ENCODE assay signal across 8 cellular contexts in the genomic region with DNA sequence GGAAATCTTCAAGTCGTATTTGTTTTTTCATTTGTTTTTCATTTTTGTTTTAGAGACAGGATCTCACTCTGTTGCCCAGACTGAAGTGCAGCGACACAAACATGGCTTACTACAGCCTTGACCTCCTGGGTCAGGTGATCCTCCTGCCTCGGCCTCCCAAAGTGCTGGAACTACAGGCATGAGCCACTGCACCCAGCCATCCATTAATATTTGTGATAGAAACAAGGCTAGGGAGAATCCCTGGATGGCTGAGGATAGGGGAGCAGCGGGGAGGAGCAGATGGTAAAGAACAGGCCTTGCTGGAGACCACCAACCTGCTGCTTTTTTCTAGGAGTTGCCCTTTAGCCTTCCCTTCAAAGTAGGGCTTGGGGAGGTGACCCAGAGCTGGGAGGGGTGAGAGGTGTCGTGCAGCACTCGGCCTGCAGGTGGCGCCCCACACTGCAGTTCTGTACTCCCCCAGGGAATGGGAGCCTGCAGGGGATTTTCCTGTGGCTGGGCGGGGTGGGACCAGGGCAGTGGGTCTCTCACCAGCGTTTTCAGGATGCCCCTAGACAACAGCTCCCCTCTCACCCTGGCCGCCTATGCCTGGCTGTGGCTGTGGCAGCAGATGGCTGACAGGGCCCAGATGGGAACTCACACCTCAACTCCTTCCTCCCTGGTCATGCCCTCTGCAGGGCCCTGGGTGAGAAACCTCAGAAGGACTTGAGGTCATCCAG. TPM values are rescaled to one million over a fixed set of nuclear protein-coding genes. Genes with fewer than 3 reads are reported as not detected.
DNase-seq lines count a peak whose midpoint lies in the region; ATAC-seq, FAIRE-seq and TF ChIP-seq lines count a peak whose summit lies in the region.

No MANE protein-coding gene starts in this region.

- no peaks in the 10 kb centered on the region for H3K9me3 Mint-ChIP-seq in activated CD4-positive, alpha-beta T cell treated with anti-CD3 and anti-CD28 coated beads, Interleukin-2, amount 10 ng/mL, durations not matched to agents 24 days and 14 days

- no peak for ATAC-seq in HG03045 (IDR thresholded peaks at IDR 0.05; ENCODE audit: unreplicated experiment)

- no peaks in the 10 kb centered on the region for H3K27me3 ChIP-seq in colonic mucosa

- H3K4me3 Mint-ChIP-seq in activated CD4-positive, alpha-beta T cell treated with anti-CD3 and anti-CD28 coated beads, Interleukin-2, amount 10 ng/mL, durations not matched to agents 24 days and 14 days, result no peak overlapping the region

- peak; percentile 80 for FAIRE-seq in GM18507 (lab: Jason Lieb, UNC)

- no peaks in the 10 kb centered on the region for H3K36me3 ChIP-seq in colonic mucosa

- no peaks in the 10 kb centered on the region for H3K9me3 ChIP-seq in colonic mucosa

- no peak overlapping the region for H3K9ac ChIP-seq in colonic mucosa (ENCODE audit: low read depth in 2 of 2, low read length in 2 of 2)

- no peak overlapping the region for H3K27ac Mint-ChIP-seq in activated CD4-positive, alpha-beta T cell treated with anti-CD3 and anti-CD28 coated beads, Interleukin-2, amount 10 ng/mL, durations not matched to agents 24 days and 14 days

- TF ChIP-seq CTCF in colonic mucosa (IDR thresholded peaks at IDR 0.05), result peak; percentile 82
- peak in 1 of 3 donors; percentile 33 for TF ChIP-seq CTCF in lower leg skin (IDR thresholded peaks at IDR 0.05)

- DNase-seq in AG08396 (ENCODE audit: low spot score) (peak; percentile 80), GM18507 (ENCODE audit: extremely low spot score, insufficient read length, low read depth) (no peak), NCI-H1694 (lab: John Stamatoyannopoulos, UW) (peak; percentile 42), colonic mucosa (peak; percentile 79), lower leg skin (ENCODE audit: low spot score in 2 of 2) (peak; percentile 48 to 95)
- DNase-seq in activated CD4-positive, alpha-beta T cell treated with anti-CD3 and anti-CD28 coated beads, Interleukin-2, amount 10 ng/mL, durations not matched to agents 24 days and 14 days, result peak; percentile 92
- DNase-seq in stimulated activated CD8-positive, alpha-beta memory T cell treated with anti-CD3 and anti-CD28 coated beads, Interleukin-12 subunit alpha, Interleukin-12 subunit beta, amount 100 ng/mL, for 4 hours (ENCODE audit: low read depth), result peak; percentile 43

- H3K27ac ChIP-seq in colonic mucosa, result no peak overlapping the region

- no peak for TF ChIP-seq POLR2A in lower leg skin (IDR thresholded peaks at IDR 0.05)

- no peaks in the 10 kb centered on the region for H3K4me1 ChIP-seq in colonic mucosa

- no peak overlapping the region for H3K4me3 ChIP-seq in colonic mucosa
- no peak overlapping the region for H3K4me3 ChIP-seq in lower leg skin (ENCODE audit: low read depth, poor library complexity, severe bottlenecking)

- intact Hi-C loops in activated CD4-positive, alpha-beta T cell treated with anti-CD3 and anti-CD28 coated beads, Interleukin-2, amount 10 ng/mL, durations not matched to agents 24 days and 14 days (cut with micrococcal nuclease), result loop anchor here (1.0 to 5.0 kb wide), 4 partner anchors 185 to 428 kb away; no protein-coding TSS in a partner anchor
- intact Hi-C loops in colonic mucosa (cut with DNase I) (loop anchor here (5.0 to 10.0 kb wide), 3 partner anchors 188 to 431 kb away; no protein-coding TSS in a partner anchor), lower leg skin (cut with DNase I; ENCODE audit: low total_unique reads) (loop anchor here (5.0 kb wide), 1 partner anchor 318 kb away; no protein-coding TSS in a partner anchor)

- no peaks in the 10 kb centered on the region for H3K36me3 Mint-ChIP-seq in activated CD4-positive, alpha-beta T cell treated with anti-CD3 and anti-CD28 coated beads, Interleukin-2, amount 10 ng/mL, durations not matched to agents 24 days and 14 days (ENCODE audit: low read depth)

- 30 to 34% methylated on average over 8 to 10 of the region's 10 CpGs for WGBS in lower leg skin, 2 donors

- no peaks in the 10 kb centered on the region for H3K4me1 Mint-ChIP-seq in activated CD4-positive, alpha-beta T cell treated with anti-CD3 and anti-CD28 coated beads, Interleukin-2, amount 10 ng/mL, durations not matched to agents 24 days and 14 days

- peaks cover 9% of the 10 kb centered on the region for H3K27me3 Mint-ChIP-seq in activated CD4-positive, alpha-beta T cell treated with anti-CD3 and anti-CD28 coated beads, Interleukin-2, amount 10 ng/mL, durations not matched to agents 24 days and 14 days

RNA-seq across cellular contexts. Expression of a gene that starts 12.6 kb away (rescaled TPM):
- total RNA-seq in activated CD4-positive, alpha-beta T cell treated with anti-CD3 and anti-CD28 coated beads, Interleukin-2, amount 10 ng/mL, durations not matched to agents 24 days and 14 days, result 0.92 and 1.3 TPM in 2 replicates
- total RNA-seq in colonic mucosa (1 to 10 TPM; 1.4 to 1.6 TPM), lower leg skin (1 to 10 TPM; 1.7 to 9.2 (median 2.6) TPM)
